Comparison of ENCODE assay signal across 20 cellular contexts in genomic region chr3:127585163-127585812, GRCh38. TPM values are rescaled to one million over a fixed set of nuclear protein-coding genes. Genes with fewer than 3 reads are reported as not detected.
A peak's percentile ranks its signal among the peaks of the same experiment; 100 is the strongest.
DNase-seq lines count a peak whose midpoint lies in the region; ATAC-seq and TF ChIP-seq lines count a peak whose summit lies in the region.
"Had no signal": no experiment of that assay in that cellular context is flagged by ENCODE, and none has a peak within 500 bp of the region (broad histone marks: within the 10 kb centered on the region; RNA-seq: fewer than 3 reads in every experiment).

No MANE protein-coding gene starts in this region.

- no peak for TF ChIP-seq POLR2A in erythroblast (IDR thresholded peaks at IDR 0.05; ENCODE audit: low read length)

- no peak overlapping the region for H3K4me3 ChIP-seq in Caco-2 (ENCODE audit: low read depth, low read length)
- H3K4me3 ChIP-seq: prostate gland, smooth muscle cell had no signal

- H3K9me3 ChIP-seq in Caco-2, result no peaks in the 10 kb centered on the region
- H3K9me3 ChIP-seq: prostate gland had no signal

- DNase-seq in Caco-2, result peak; percentile 58 to 62
- peak; percentile 25 for DNase-seq in HT-29 (ENCODE audit: low spot score)
- DNase-seq in erythroblast (lab: John Stamatoyannopoulos, UW), result peak; percentile 47 to 49
- DNase-seq in neural crest cell (ENCODE audit: low read depth, low spot score), result no peak
- no peak for DNase-seq in NCI-H2227 treated with DMSO at 0.1 percent for 48 hours (lab: John Stamatoyannopoulos, UW)
- DNase-seq in NCI-H748 (lab: John Stamatoyannopoulos, UW; ENCODE audit: unreplicated experiment), result no peak
- DNase-seq: central memory CD4-positive, alpha-beta T cell; effector CD4-positive, alpha-beta T cell; hippocampal formation; NCI-H69; OCI-M1; SIG-M5; stimulated activated CD4-positive, alpha-beta T cell treated with anti-CD3 and anti-CD28 coated beads, Interleukin-4, amount 100 ng/mL, for 24 hours had no signal

- H3K4me3 Mint-ChIP-seq in Caco-2 (ENCODE audit: unreplicated experiment) (peak overlapping the region; percentile 4), neural crest cell (peak overlapping the region; percentile 58)
- H3K4me3 Mint-ChIP-seq: natural killer cell treated with Interleukin-12 subunit alpha and Interleukin-12 subunit beta and Interleukin-15 and Interleukin-18, amount 100 ng/mL, for 72 hours; T-helper 1 cell treated with Interleukin-12 subunit alpha and Interleukin-12 subunit beta and Interleukin-4 antibody, amounts not matched to agents 30 μg/mL and 1 μg/mL, for 36 hours; WTC11 had no signal

- H3K27ac Mint-ChIP-seq in Caco-2 (ENCODE audit: unreplicated experiment), result peak overlapping the region; percentile 45
- no peak overlapping the region for H3K27ac Mint-ChIP-seq in neural crest cell (ENCODE audit: unreplicated experiment)
- H3K27ac Mint-ChIP-seq: T-helper 1 cell treated with Interleukin-12 subunit alpha and Interleukin-12 subunit beta and Interleukin-4 antibody, amounts not matched to agents 30 μg/mL and 1 μg/mL, for 36 hours; WTC11 had no signal

- no peaks in the 10 kb centered on the region for H3K27me3 Mint-ChIP-seq in Caco-2 (ENCODE audit: insufficient read depth, unreplicated experiment)
- H3K27me3 Mint-ChIP-seq in neural crest cell (ENCODE audit: low read depth), result no peaks in the 10 kb centered on the region
- H3K27me3 Mint-ChIP-seq: natural killer cell treated with Interleukin-12 subunit alpha and Interleukin-12 subunit beta and Interleukin-15 and Interleukin-18, amount 100 ng/mL, for 72 hours had no signal

- peaks cover 24% of the 10 kb centered on the region for H3K4me1 ChIP-seq in Caco-2

- no peaks in the 10 kb centered on the region for H3K9me3 Mint-ChIP-seq in Caco-2 (ENCODE audit: unreplicated experiment)
- no peaks in the 10 kb centered on the region for H3K9me3 Mint-ChIP-seq in neural crest cell
- H3K9me3 Mint-ChIP-seq: natural killer cell treated with Interleukin-12 subunit alpha and Interleukin-12 subunit beta and Interleukin-15 and Interleukin-18, amount 100 ng/mL, for 72 hours; T-helper 1 cell treated with Interleukin-12 subunit alpha and Interleukin-12 subunit beta and Interleukin-4 antibody, amounts not matched to agents 30 μg/mL and 1 μg/mL, for 36 hours; WTC11 had no signal

- H3K27me3 ChIP-seq in Caco-2 (replicated peaks; ENCODE audit: control insufficient read depth, insufficient read depth, low read length), result no peaks in the 10 kb centered on the region

- POLR2A ChIA-PET in Caco-2 (lab: Charles Lee), result no interaction called here

- BruUV-seq in Caco-2 (replicated peaks; lab: Mats Ljungman, UMichigan), result no TSS peak

- ATAC-seq in GM19395 (IDR thresholded peaks at IDR 0.05; ENCODE audit: unreplicated experiment), result no peak
- ATAC-seq in esophagus mucosa, result no peak
- ATAC-seq: natural killer cell treated with Interleukin-12 subunit alpha and Interleukin-12 subunit beta and Interleukin-15 and Interleukin-18, amount 100 ng/mL, for 72 hours; WTC11 had no signal

- H3K36me3 Mint-ChIP-seq in Caco-2 (ENCODE audit: insufficient read depth, unreplicated experiment), result peaks cover 14% of the 10 kb centered on the region
- H3K36me3 Mint-ChIP-seq in neural crest cell (ENCODE audit: low read depth), result no peaks in the 10 kb centered on the region
- H3K36me3 Mint-ChIP-seq: natural killer cell treated with Interleukin-12 subunit alpha and Interleukin-12 subunit beta and Interleukin-15 and Interleukin-18, amount 100 ng/mL, for 72 hours had no signal

- TF ChIP-seq CTCF in Caco-2 (IDR thresholded peaks at IDR 0.05; ENCODE audit: insufficient read depth in 1 of 2, low read depth in 1 of 2, low read length in 1 of 2, severe bottlenecking in 1 of 2, unreplicated experiment in 1 of 2) (no peak), neural crest cell (conservative IDR thresholded peaks at IDR 0.05) (no peak)

- H3K4me1 Mint-ChIP-seq in Caco-2 (ENCODE audit: low read depth, unreplicated experiment), result peaks cover 20% of the 10 kb centered on the region
- peaks cover 26% of the 10 kb centered on the region for H3K4me1 Mint-ChIP-seq in neural crest cell

- H3K36me3 ChIP-seq in Caco-2 (ENCODE audit: control insufficient read depth, insufficient read depth, low read length), result peaks cover 1% of the 10 kb centered on the region; the same call in 1 of the 2 replicates
- H3K36me3 ChIP-seq: prostate gland had no signal

- CTCF ChIA-PET in Caco-2 (lab: Charles Lee), result interaction anchor here (1.4 to 1.7 kb wide), 2 partner anchors 10 to 374 kb away, joined by 4 to 12 read pairs; no protein-coding TSS in a partner anchor

- intact Hi-C loops in Caco-2 (cut with micrococcal nuclease; ENCODE audit: unreplicated experiment), result no loop called here

RNA-seq across cellular contexts. Expression of gene TPRA1, which starts 5.2 kb away (rescaled TPM):
- total RNA-seq in Caco-2 (2022) (34.5 and 36.8 TPM in 2 replicates), neural crest cell (27.2 and 27.4 TPM in 2 replicates), esophagus mucosa (15.6 TPM)
- 73.0 and 84.4 TPM in 2 replicates for total RNA-seq in HT-29 (2014; rRNA removed; shearing (Covaris generic))

RNA-seq across cellular contexts. Expression of gene MCM2, which starts 12.9 kb away (rescaled TPM):
- total RNA-seq in Caco-2 (2022), result 127 and 134 TPM in 2 replicates
- total RNA-seq in HT-29 (2014; rRNA removed; shearing (Covaris generic)), result 282 and 292 TPM in 2 replicates
- total RNA-seq in neural crest cell, result 223 and 228 TPM in 2 replicates
- total RNA-seq in esophagus mucosa, result 20.6 TPM

RNA-seq across cellular contexts. Expression of gene PODXL2, which starts 43.7 kb away (rescaled TPM):
- 39.1 and 43.0 TPM in 2 replicates for total RNA-seq in Caco-2 (2022)
- 41.7 and 42.0 TPM in 2 replicates for total RNA-seq in HT-29 (2014; rRNA removed; shearing (Covaris generic))
- 70.8 and 74.0 TPM in 2 replicates for total RNA-seq in neural crest cell
- 2.7 TPM for total RNA-seq in esophagus mucosa

Comparison
In these comparisons a context has a peak if more than half of its experiments do, and no peak if none do; other contexts are left out.
1. DNase-seq: peak in Caco-2 (2 of 2), HT-29 (single experiment) and erythroblast (2 of 2); none in neural crest cell (single experiment), NCI-H2227 treated with DMSO at 0.1 percent for 48 hours (single experiment) and NCI-H748 (single experiment).
2. RNA of gene PODXL2, which starts 43.7 kb away (total RNA-seq): 70.8 to 74.0 TPM in neural crest cell, 41.7 to 42.0 TPM in HT-29 and 39.1 to 43.0 TPM in Caco-2; 2.7 TPM in esophagus mucosa (single experiment); every median in the first group is over 10 times any median in the second.